ENCODE assay signal across 14 cellular contexts in the genomic region with DNA sequence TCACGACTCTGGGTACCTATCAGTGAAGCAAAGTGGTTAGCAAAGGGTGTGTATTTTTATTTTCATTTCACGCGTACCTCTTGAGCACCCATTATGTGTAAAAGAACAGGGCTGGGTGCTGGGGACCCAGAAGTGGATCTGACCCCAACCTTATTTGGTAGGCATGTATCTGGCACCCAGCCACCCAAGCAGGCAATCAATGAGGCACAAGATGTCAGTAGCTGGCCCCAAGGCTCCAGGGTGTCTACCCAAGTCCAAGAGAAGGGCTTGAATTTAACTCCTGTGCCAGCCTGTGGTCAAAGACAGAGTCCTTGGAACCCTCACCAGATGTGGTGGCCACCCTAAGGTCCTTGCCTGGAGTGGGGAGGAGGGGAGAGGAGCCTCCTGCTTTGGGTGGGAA. TPM values are rescaled to one million over a fixed set of nuclear protein-coding genes. Genes with fewer than 3 reads are reported as not detected.
DNase-seq lines count a peak whose midpoint lies in the region; ATAC-seq, FAIRE-seq and TF ChIP-seq lines count a peak whose summit lies in the region.
"Had no signal": no experiment of that assay in that cellular context is flagged by ENCODE, and none has a peak within 500 bp of the region (broad histone marks: within the 10 kb centered on the region; RNA-seq: fewer than 3 reads in every experiment).

No MANE protein-coding gene starts in this region.

- no peak overlapping the region for H3K4me3 Mint-ChIP-seq in CD4-positive, alpha-beta memory T cell

- no peak overlapping the region for H3K14ac ChIP-seq in H1 (ENCODE audit: insufficient read length)

- H2BK12ac ChIP-seq in H1 (ENCODE audit: low read depth, low read length), result no peak overlapping the region

- no peak for TF ChIP-seq EP300 in H1 (IDR thresholded peaks at IDR 0.05; ENCODE audit: borderline replicate concordance in 1 of 2, low read depth in 2 of 2, low read length in 2 of 2)

- no peaks in the 10 kb centered on the region for H3K9me3 Mint-ChIP-seq in CD4-positive, alpha-beta memory T cell

- H3K4me1 ChIP-seq in CD4-positive, alpha-beta memory T cell (ENCODE audit: insufficient read depth, low read length), result peaks cover 77% of the 10 kb centered on the region
- H3K4me1 ChIP-seq in Karpas-422 (ENCODE audit: low read length) (peaks cover 68% of the 10 kb centered on the region), H1 (replicated peaks in 1 of 4; ENCODE audit: control insufficient read depth in 3 of 4, insufficient read depth in 4 of 4, low read length in 3 of 4) (peaks cover 20 to 38% (median 27%) of the 10 kb centered on the region in 4 experiments), spleen (peaks cover 56 to 100% (median 95%) of the 10 kb centered on the region in 6 donors), gastrocnemius medialis (peaks cover 0 to 18% of the 10 kb centered on the region in 2 donors)

- no peaks in the 10 kb centered on the region for H3K27me3 ChIP-seq in CD4-positive, alpha-beta memory T cell (ENCODE audit: insufficient read depth, low read length)
- H3K27me3 ChIP-seq in Karpas-422 (ENCODE audit: low read length) (no peaks in the 10 kb centered on the region), H1 (replicated peaks in 1 of 4; ENCODE audit: control insufficient read depth in 3 of 4, extremely low read depth in 1 of 4, insufficient read depth in 3 of 4, low read length in 3 of 4) (no peaks in the 10 kb centered on the region), spleen (replicated peaks in 1 of 7) (no peaks in the 10 kb centered on the region), H7 (ENCODE audit: control insufficient read depth, insufficient read depth, low read length) (no peaks in the 10 kb centered on the region), gastrocnemius medialis (no peaks in the 10 kb centered on the region)

- CTCF ChIA-PET in CD4-positive, alpha-beta memory T cell (lab: Charles Lee; ENCODE audit: partially characterized antibody), result interaction anchor here (1.2 to 2.9 kb wide), 2 partner anchors 9 to 12 kb away, joined by 5 to 16 read pairs; no protein-coding TSS in a partner anchor
- CTCF ChIA-PET in H1 (lab: Charles Lee; ENCODE audit: partially characterized antibody), result interaction anchor here (0.6 to 1.6 kb wide), 4 partner anchors 37 to 165 kb away, joined by 3 to 4 read pairs (median 4); no protein-coding TSS in a partner anchor

- TF ChIP-seq RAD21 in H1 (IDR thresholded peaks at IDR 0.05 in 1 of 2, conservative IDR thresholded peaks at IDR 0.05 in 1 of 2; ENCODE audit: low read depth in 2 of 2, low read length in 2 of 2), result no peak

- in situ Hi-C loops in gastrocnemius medialis (cut with MboI; ENCODE audit: low sequenced_read_pairs in 4 of 4), result loop anchor here in 1 of 4 donors (10.0 kb wide), 1 partner anchor 47 kb away; no protein-coding TSS in a partner anchor

- H2BK20ac ChIP-seq in H1 (ENCODE audit: low read length), result no peak overlapping the region

- intact Hi-C loops in CD4-positive, alpha-beta memory T cell (cut with micrococcal nuclease), result no loop called here
- intact Hi-C loops in spleen (cut with DNase I; ENCODE audit: low total_unique reads), result no loop called here
- intact Hi-C loops in gastrocnemius medialis (cut with DNase I; ENCODE audit: low total_unique reads), result no loop called here

- H2AK5ac ChIP-seq in H1 (ENCODE audit: low read depth, low read length), result no peak overlapping the region; the same call in 1 of the 2 replicates

- no peak overlapping the region for H3K23ac ChIP-seq in H1 (ENCODE audit: insufficient read length)

- no peaks in the 10 kb centered on the region for H3K9me2 ChIP-seq in Karpas-422 (replicated peaks; ENCODE audit: insufficient read depth, low read length)

- H3K36me3 ChIP-seq in CD4-positive, alpha-beta memory T cell (ENCODE audit: insufficient read depth, low read length), result peaks cover 20% of the 10 kb centered on the region
- H3K36me3 ChIP-seq in Karpas-422 (ENCODE audit: insufficient read depth, low read length) (peaks cover 6% of the 10 kb centered on the region; the same call in 1 of the 2 replicates), H1 (ENCODE audit: control insufficient read depth in 2 of 4, insufficient read depth in 4 of 4, low read length in 3 of 4) (peaks cover 2 to 15% (median 8%) of the 10 kb centered on the region in 4 experiments; a peak in 5 of 8 replicates), spleen (peaks cover 0 to 77% (median 47%) of the 10 kb centered on the region in 6 donors), H7 (replicated peaks; ENCODE audit: control insufficient read depth, insufficient read depth, low read length) (peaks cover 7% of the 10 kb centered on the region), gastrocnemius medialis (no peaks in the 10 kb centered on the region)

- H3K23me2 ChIP-seq in H1 (ENCODE audit: low read depth, low read length), result peaks cover 6% of the 10 kb centered on the region

- no peak overlapping the region for H4K5ac ChIP-seq in H1 (ENCODE audit: insufficient read length, low read depth, low read length)

- no peak for DNase-seq in CD4-positive, alpha-beta memory T cell
- DNase-seq in Karpas-422 (no peak), H1 (ENCODE audit: low read depth in 1 of 2, low spot score in 2 of 2) (no peak), spleen (no peak), H7 (no peak), gastrocnemius medialis (no peak)
- DNase-seq: activated CD4-positive, CD25-positive, alpha-beta regulatory T cell treated with anti-CD3 and anti-CD28 coated beads, Interleukin-2, amount 50 U/mL, for 72 hours; NCI-H1092; NCI-H82; stimulated activated CD4-positive, alpha-beta T cell treated with anti-CD3 and anti-CD28 coated beads, Interleukin-1b, Interleukin-23, amount 100 ng/mL, for 48 hours had no signal

- TF ChIP-seq POLR2A in H1 (IDR thresholded peaks at IDR 0.05; ENCODE audit: control extremely low read depth in 1 of 2, low read depth in 2 of 2, low read length in 2 of 2) (no peak), spleen (IDR thresholded peaks at IDR 0.05) (no peak), gastrocnemius medialis (IDR thresholded peaks at IDR 0.05) (no peak)

- peaks cover 12% of the 10 kb centered on the region; the same call in 1 of the 2 replicates for H4K20me1 ChIP-seq in Karpas-422 (ENCODE audit: insufficient read depth, low read depth, low read length)
- H4K20me1 ChIP-seq in H1 (replicated peaks in 1 of 2; ENCODE audit: control insufficient read depth in 1 of 2, insufficient read depth in 2 of 2, low read length in 2 of 2), result peaks cover 14 to 34% of the 10 kb centered on the region in 2 experiments

- H3K79me2 ChIP-seq in Karpas-422 (ENCODE audit: low read length) (peaks cover 53% of the 10 kb centered on the region), H1 (ENCODE audit: control insufficient read depth in 1 of 2, insufficient read depth in 2 of 2, low read length in 2 of 2) (peaks cover 4 to 73% of the 10 kb centered on the region in 2 experiments)

- peak overlapping the region; percentile 79 for H3K4me2 ChIP-seq in Karpas-422 (ENCODE audit: low read depth, low read length, poor library complexity, severe bottlenecking)
- H3K4me2 ChIP-seq in H1 (ENCODE audit: insufficient read depth in 1 of 2, low read depth in 2 of 2, low read length in 2 of 2), result no peak overlapping the region

- H2AFZ ChIP-seq in Karpas-422 (ENCODE audit: low read length) (no peak overlapping the region), H1 (ENCODE audit: low read length) (no peak overlapping the region)

- POLR2A ChIA-PET in CD4-positive, alpha-beta memory T cell (lab: Charles Lee; ENCODE audit: partially characterized antibody), result interaction anchor here (1.0 to 16.3 kb wide), 4 partner anchors 10 to 46 kb away, joined by 4 to 331 read pairs (median 5); no protein-coding TSS in a partner anchor
- POLR2A ChIA-PET in H1 (lab: Charles Lee; ENCODE audit: partially characterized antibody), result interaction anchor here (0.6 to 3.3 kb wide), 11 partner anchors 10 to 146 kb away, joined by 3 to 8 read pairs (median 3); no protein-coding TSS in a partner anchor

- no peak overlapping the region for H3K27ac ChIP-seq in CD4-positive, alpha-beta memory T cell (ENCODE audit: low read depth, low read length)
- H3K27ac ChIP-seq in Karpas-422 (ENCODE audit: low read length) (peak overlapping the region; percentile 78), H1 (ENCODE audit: low read depth, low read length) (no peak overlapping the region), spleen (peak overlapping the region; percentile 27 to 99 (median 97)), gastrocnemius medialis (no peak overlapping the region)

- H3K18ac ChIP-seq in H1 (ENCODE audit: extremely low read depth, low read length), result no peak overlapping the region

- H3K36me3 Mint-ChIP-seq in CD4-positive, alpha-beta memory T cell, result peaks cover 19 to 53% of the 10 kb centered on the region in 2 donors

- H3K9me3 ChIP-seq in CD4-positive, alpha-beta memory T cell (ENCODE audit: control insufficient read depth in 1 of 2, low read length in 2 of 2), result no peaks in the 10 kb centered on the region
- H3K9me3 ChIP-seq in Karpas-422 (ENCODE audit: low read length) (no peaks in the 10 kb centered on the region), H1 (ENCODE audit: insufficient read depth in 2 of 2, low read depth in 1 of 2, low read length in 1 of 2) (no peaks in the 10 kb centered on the region), spleen (no peaks in the 10 kb centered on the region), gastrocnemius medialis (no peaks in the 10 kb centered on the region)
- H3K9me3 ChIP-seq: mucosa of descending colon had no signal

- no peaks in the 10 kb centered on the region for H3K27me3 Mint-ChIP-seq in CD4-positive, alpha-beta memory T cell

- FAIRE-seq in H1 (lab: Jason Lieb, UNC), result no peak
- FAIRE-seq: islet of Langerhans, urothelium cell line had no signal

- H3K27ac Mint-ChIP-seq in CD4-positive, alpha-beta memory T cell, result peak overlapping the region; percentile 30 to 92 (median 82)

- WGBS in H1 (ENCODE audit: extremely low coverage in 1 of 2, insufficient coverage in 1 of 2, insufficient read length in 1 of 2, insufficient replicate concordance in 2 of 2, low coverage in 1 of 2, low lambda C conversion rate in 2 of 2, missing lambda C conversion rate in 1 of 2), 2 experiments, result 86% methylated on average over 3 of the region's 3 CpGs; no CpG with 5 or more reads in 1 of the 2 experiments
- 42 to 58% (median 54%) methylated on average over 3 of the region's 3 CpGs for WGBS in spleen, 5 donors

- H3K9ac ChIP-seq in Karpas-422 (ENCODE audit: low read length) (peak overlapping the region; percentile 60), H1 (replicated peaks in 1 of 4; ENCODE audit: extremely low read depth in 1 of 4, low read depth in 3 of 4, low read length in 3 of 4) (no peak overlapping the region)

- no peak overlapping the region; the same call in 1 of the 2 replicates for H2BK5ac ChIP-seq in H1 (ENCODE audit: low read depth, low read length)

- ATAC-seq in gastrocnemius medialis, result no peak
- ATAC-seq in GM19035 (IDR thresholded peaks at IDR 0.05; ENCODE audit: unreplicated experiment), result no peak
- ATAC-seq: mucosa of descending colon had no signal

- H3K4ac ChIP-seq in H1 (replicated peaks; ENCODE audit: insufficient read length, low read depth, low read length), result no peak overlapping the region

- no peak overlapping the region for H2BK120ac ChIP-seq in H1 (replicated peaks; ENCODE audit: low read depth, low read length)

- H2BK15ac ChIP-seq in H1 (ENCODE audit: low read length), result no peak overlapping the region

- no peak overlapping the region for H3K4me3 ChIP-seq in CD4-positive, alpha-beta memory T cell (ENCODE audit: low read length in 2 of 2)
- H3K4me3 ChIP-seq in Karpas-422 (ENCODE audit: low read length) (peak overlapping the region; percentile 46), H1 (ENCODE audit: extremely low read depth in 1 of 4, insufficient read depth in 2 of 4, low read depth in 3 of 4, low read length in 4 of 4) (no peak overlapping the region), spleen (peak overlapping the region in 7 of 8 donors; percentile 8 to 99 (median 82)), H7 (ENCODE audit: insufficient read depth, low read depth, low read length) (no peak overlapping the region), gastrocnemius medialis (no peak overlapping the region)
- H3K4me3 ChIP-seq: mucosa of descending colon had no signal

- no peak for TF ChIP-seq CTCF in H1 (IDR thresholded peaks at IDR 0.05; ENCODE audit: control extremely low read depth in 1 of 3, insufficient read depth in 1 of 3, low read depth in 1 of 3, low read length in 3 of 3)
- no peak for TF ChIP-seq CTCF in spleen (IDR thresholded peaks at IDR 0.05 in 8 of 11, conservative IDR thresholded peaks at IDR 0.05 in 3 of 11)
- no peak for TF ChIP-seq CTCF in gastrocnemius medialis (IDR thresholded peaks at IDR 0.05 in 4 of 5, conservative IDR thresholded peaks at IDR 0.05 in 1 of 5)

- H3K4me1 Mint-ChIP-seq in CD4-positive, alpha-beta memory T cell, result peaks cover 47 to 85% (median 66%) of the 10 kb centered on the region in 4 donors

- no peak overlapping the region for H4K91ac ChIP-seq in H1 (replicated peaks; ENCODE audit: insufficient read length, low read length)

- no peak overlapping the region for H3K56ac ChIP-seq in H1 (replicated peaks; ENCODE audit: insufficient read length, low read depth, low read length)

- H4K8ac ChIP-seq in H1 (ENCODE audit: extremely low read depth, insufficient read depth, low read length), result peak overlapping the region; percentile 11

- H3K79me1 ChIP-seq in H1 (ENCODE audit: low read depth, low read length), result peaks cover 26% of the 10 kb centered on the region

RNA-seq across cellular contexts. Expression of a gene that starts 5.7 kb away (rescaled TPM):
- total RNA-seq in CD4-positive, alpha-beta memory T cell, result 10 to 100 TPM; 22.7 to 24.1 TPM
- 10 to 100 TPM; 10.6 to 29.1 TPM for polyA plus RNA-seq in CD4-positive, alpha-beta memory T cell
- total RNA-seq in Karpas-422 (2014; rRNA removed; shearing (Covaris generic); ENCODE audit: low replicate concordance), result 10.1 and 18.0 TPM in 2 replicates
- total RNA-seq in H1 (2021; fragmentation: NEBNext Ultra II Directional; extraction: Animal tissue kit (Norgen Biotek cat#: 25700)), result 20.1 and 20.3 TPM in 2 replicates
- polyA plus RNA-seq in H1 (2011; rRNA removed) (16.9 and 19.7 TPM in 2 replicates), spleen (100 to 1,000 TPM in 1 of 3 donors, 10 to 100 TPM in 2; 33.9 to 130 (median 40.3) TPM)
- 16.6 TPM for polyA plus RNA-seq in H1 (2011; cell fraction: cytosol; rRNA removed)
- polyA plus RNA-seq in H1 (2011; cell fraction: nucleus; rRNA removed), result 31.1 TPM
- polyA plus RNA-seq in H1 (2012, experiment 1 of 2), result 18.9 to 22.4 TPM (median 21.2 TPM) in 4 replicates
- polyA plus RNA-seq in H1 (2012, experiment 2 of 2), result 20.6 TPM
- 12.5 TPM for polyA plus RNA-seq in H1 (2013, experiment 1 of 2)
- 12.7 TPM for polyA plus RNA-seq in H1 (2013, experiment 2 of 2)
- 13.3 and 19.6 TPM in 2 replicates for polyA minus RNA-seq in H1 (2011; rRNA and poly(A)+ RNA removed)
- polyA minus RNA-seq in H1 (2011; cell fraction: cytosol; rRNA and poly(A)+ RNA removed), result 14.6 TPM
- 11.1 TPM for polyA minus RNA-seq in H1 (2011; cell fraction: nucleus; rRNA and poly(A)+ RNA removed)
- total RNA-seq in spleen (100 to 1,000 TPM; 124 to 249 (median 156) TPM), gastrocnemius medialis (1 to 10 TPM; 2.0 to 5.4 (median 3.3) TPM)
- total RNA-seq in H7 (2014; rRNA removed; shearing (Covaris generic)), result 14.5 and 17.0 TPM in 2 replicates

RNA-seq across cellular contexts. Expression of a gene that starts 22.0 kb away (rescaled TPM):
- under 1 TPM; 0.17 to 0.58 TPM for total RNA-seq in CD4-positive, alpha-beta memory T cell
- not detected for polyA plus RNA-seq in CD4-positive, alpha-beta memory T cell
- total RNA-seq in Karpas-422 (2014; rRNA removed; shearing (Covaris generic); ENCODE audit: low replicate concordance), result 18.6 and 60.0 TPM in 2 replicates
- 136 and 138 TPM in 2 replicates for total RNA-seq in H1 (2021; fragmentation: NEBNext Ultra II Directional; extraction: Animal tissue kit (Norgen Biotek cat#: 25700))
- polyA plus RNA-seq in H1 (2011; rRNA removed), result 73.3 and 109 TPM in 2 replicates
- polyA plus RNA-seq in H1 (2011; cell fraction: cytosol; rRNA removed), result 187 TPM
- 354 TPM for polyA plus RNA-seq in H1 (2011; cell fraction: nucleus; rRNA removed)
- 86.6 to 119 TPM (median 110 TPM) in 4 replicates for polyA plus RNA-seq in H1 (2012, experiment 1 of 2)
- 48.2 TPM for polyA plus RNA-seq in H1 (2012, experiment 2 of 2)
- polyA plus RNA-seq in H1 (2013, experiment 1 of 2), result 97.6 TPM
- polyA plus RNA-seq in H1 (2013, experiment 2 of 2), result 85.4 TPM
- polyA minus RNA-seq in H1 (2011; rRNA and poly(A)+ RNA removed), result 36.6 and 38.3 TPM in 2 replicates
- 57.2 TPM for polyA minus RNA-seq in H1 (2011; cell fraction: cytosol; rRNA and poly(A)+ RNA removed)
- polyA minus RNA-seq in H1 (2011; cell fraction: nucleus; rRNA and poly(A)+ RNA removed), result 83.5 TPM
- 10 to 100 TPM in 1 of 7 donors, 1 to 10 TPM in 6; 3.8 to 10.3 (median 6.6) TPM for total RNA-seq in spleen
- 1 to 10 TPM; 5.9 to 7.9 (median 7.7) TPM for polyA plus RNA-seq in spleen
- 100 and 124 TPM in 2 replicates for total RNA-seq in H7 (2014; rRNA removed; shearing (Covaris generic))
- under 1 TPM in 2 of 4 donors, not detected in 2; 0.17 to 0.26 TPM for total RNA-seq in gastrocnemius medialis

Comparison
In these comparisons a context has a peak if more than half of its experiments do, and no peak if none do; other contexts are left out.
1. H3K27ac ChIP-seq: peak in Karpas-422 (single experiment) and spleen (8 of 8); none in CD4-positive, alpha-beta memory T cell (single experiment), H1 (single experiment) and gastrocnemius medialis (0 of 4).
2. H3K4me3 ChIP-seq: peak in Karpas-422 (single experiment) and spleen (7 of 8); none in CD4-positive, alpha-beta memory T cell (0 of 2), H1 (0 of 4), H7 (single experiment) and gastrocnemius medialis (0 of 4).